ENCODE assay signal across 8 cellular contexts in the genomic region with DNA sequence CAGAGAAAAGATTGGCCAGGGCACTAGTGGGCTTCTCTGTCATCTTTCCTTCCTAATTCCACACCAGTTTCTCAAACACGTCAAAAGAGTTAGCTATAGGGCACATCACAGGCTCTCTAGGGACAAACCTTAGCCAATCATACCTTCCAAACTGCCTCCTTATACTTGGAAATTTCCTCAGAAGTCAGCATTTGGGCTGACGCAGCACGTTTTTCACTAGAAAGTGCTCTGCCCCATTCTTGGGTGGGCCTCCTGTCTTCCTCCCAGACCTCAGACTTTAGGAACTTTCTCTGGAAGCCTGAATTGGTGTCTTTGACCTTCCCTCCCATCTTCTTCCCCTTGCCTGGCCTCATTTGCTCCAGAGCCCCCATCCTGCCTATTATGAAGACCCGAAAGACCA. TPM values are rescaled to one million over a fixed set of nuclear protein-coding genes. Genes with fewer than 3 reads are reported as not detected.
DNase-seq lines count a peak whose midpoint lies in the region; ATAC-seq and TF ChIP-seq lines count a peak whose summit lies in the region.

No MANE protein-coding gene starts in this region.

- H3K27me3 Mint-ChIP-seq in activated CD4-positive, alpha-beta memory T cell treated with anti-CD3 and anti-CD28 coated beads for 36 hours = peaks cover 11% of the 10 kb centered on the region

- H3K27me3 ChIP-seq in gastroesophageal sphincter = peaks cover 14% of the 10 kb centered on the region
- H3K27me3 ChIP-seq in skeletal muscle satellite cell (ENCODE audit: control insufficient read depth, insufficient read depth, low read length) = no peaks in the 10 kb centered on the region

- peaks cover 0 to 8% of the 10 kb centered on the region in 2 experiments; a peak in 1 of 3 replicates for H3K36me3 ChIP-seq in HEK293 (ENCODE audit: control insufficient read depth in 2 of 2, insufficient read depth in 1 of 2, low read length in 2 of 2)
- H3K36me3 ChIP-seq in gastroesophageal sphincter = peaks cover 0 to 28% of the 10 kb centered on the region in 2 donors
- H3K36me3 ChIP-seq in skeletal muscle satellite cell (ENCODE audit: insufficient read depth, low read length) = peaks cover 30% of the 10 kb centered on the region

- peak overlapping the region; percentile 86 for H3K4me2 ChIP-seq in skeletal muscle satellite cell (ENCODE audit: low read length)

- DNase-seq in activated CD4-positive, alpha-beta memory T cell treated with anti-CD3 and anti-CD28 coated beads for 36 hours = no peak
- no peak for DNase-seq in NCI-H524 treated with DMSO at 0.1 percent for 48 hours (lab: John Stamatoyannopoulos, UW)

- H3K4me3 ChIP-seq in HEK293 (ENCODE audit: low read depth, low read length) = peak overlapping the region; percentile 53; the same call in 1 of the 2 replicates
- peak overlapping the region in 1 of 2 donors; percentile 57 for H3K4me3 ChIP-seq in gastroesophageal sphincter
- H3K4me3 ChIP-seq in skeletal muscle satellite cell (ENCODE audit: low read length) = peak overlapping the region; percentile 74

- H3K27ac ChIP-seq in HEK293 (ENCODE audit: extremely low read depth, low read depth, low read length) (peak overlapping the region; percentile 80), gastroesophageal sphincter (peak overlapping the region; percentile 47 to 96 (median 86))

- TF ChIP-seq CTCF in HEK293 (tag by site-specific recombination; IDR thresholded peaks at IDR 0.05) (no peak), gastroesophageal sphincter (IDR thresholded peaks at IDR 0.05) (no peak)

- ATAC-seq in gastroesophageal sphincter (no peak), GM19395 (IDR thresholded peaks at IDR 0.05; ENCODE audit: unreplicated experiment) (no peak), GM21786 (IDR thresholded peaks at IDR 0.05; ENCODE audit: unreplicated experiment) (no peak), HG03469 (IDR thresholded peaks at IDR 0.05; ENCODE audit: unreplicated experiment) (no peak)

- WGBS in gastroesophageal sphincter (ENCODE audit: low coverage in 1 of 2), 2 donors = 56 to 67% methylated on average over 1 to 4 of the region's 4 CpGs

- peak overlapping the region; percentile 96 for H3K4me3 Mint-ChIP-seq in activated CD4-positive, alpha-beta memory T cell treated with anti-CD3 and anti-CD28 coated beads for 36 hours

- no peaks in the 10 kb centered on the region for H3K9me3 ChIP-seq in HEK293 (ENCODE audit: control insufficient read depth, insufficient read depth, low read depth, low read length)
- H3K9me3 ChIP-seq in gastroesophageal sphincter = no peaks in the 10 kb centered on the region
- H3K9me3 ChIP-seq in skeletal muscle satellite cell (replicated peaks; ENCODE audit: low read length) = no peaks in the 10 kb centered on the region

- peak overlapping the region; percentile 89 for H3K27ac Mint-ChIP-seq in activated CD4-positive, alpha-beta memory T cell treated with anti-CD3 and anti-CD28 coated beads for 36 hours

- no peaks in the 10 kb centered on the region for H3K9me3 Mint-ChIP-seq in activated CD4-positive, alpha-beta memory T cell treated with anti-CD3 and anti-CD28 coated beads for 36 hours

- peaks cover 21% of the 10 kb centered on the region for H3K4me1 Mint-ChIP-seq in activated CD4-positive, alpha-beta memory T cell treated with anti-CD3 and anti-CD28 coated beads for 36 hours (ENCODE audit: low read depth)

- H3K9ac ChIP-seq in skeletal muscle satellite cell (ENCODE audit: low read depth, low read length) = peak overlapping the region; percentile 86

- no peak for TF ChIP-seq EP300 in gastroesophageal sphincter (IDR thresholded peaks at IDR 0.05)

- H3K4me1 ChIP-seq in HEK293 (ENCODE audit: control insufficient read depth, insufficient read depth, low read length) = peaks cover 5% of the 10 kb centered on the region; the same call in 1 of the 2 replicates
- peaks cover 0 to 30% (median 19%) of the 10 kb centered on the region in 3 donors for H3K4me1 ChIP-seq in gastroesophageal sphincter
- peaks cover 14% of the 10 kb centered on the region for H3K4me1 ChIP-seq in skeletal muscle satellite cell (ENCODE audit: control insufficient read depth, insufficient read depth, low read length)

- H3K36me3 Mint-ChIP-seq in activated CD4-positive, alpha-beta memory T cell treated with anti-CD3 and anti-CD28 coated beads for 36 hours = peaks cover 3% of the 10 kb centered on the region

- intact Hi-C loops in activated CD4-positive, alpha-beta memory T cell treated with anti-CD3 and anti-CD28 coated beads for 36 hours (cut with micrococcal nuclease) = loop anchor here (1.0 to 5.0 kb wide), 3 partner anchors 10 to 100 kb away; no protein-coding TSS in a partner anchor

- POLR2A ChIA-PET in HEK293 (lab: Yijun Ruan, JAX) = interaction anchor here (0.6 to 3.4 kb wide), 16 partner anchors 9 to 188 kb away, joined by 3 to 32 read pairs (median 5); a partner anchor contains a TSS
- POLR2A ChIA-PET in activated CD4-positive, alpha-beta memory T cell treated with anti-CD3 and anti-CD28 coated beads for 36 hours (lab: Charles Lee) = interaction anchor here (2.7 kb wide), 1 partner anchor 11 kb away, joined by 14 read pairs; a partner anchor contains a TSS

- CTCF ChIA-PET in HEK293 (lab: Yijun Ruan, JAX) = interaction anchor here (0.6 to 10.1 kb wide), 26 partner anchors 9 to 247 kb away, joined by 3 to 112 read pairs (median 7); a partner anchor contains a TSS
- CTCF ChIA-PET in activated CD4-positive, alpha-beta memory T cell treated with anti-CD3 and anti-CD28 coated beads for 36 hours (lab: Charles Lee) = interaction anchor here (0.8 to 28.4 kb wide), 19 partner anchors 9 to 560 kb away, joined by 3 to 559 read pairs (median 9); a partner anchor contains a TSS

- no peak for TF ChIP-seq POLR2A in gastroesophageal sphincter (IDR thresholded peaks at IDR 0.05)

TF ChIP-seq in HEK293, 187 proteins besides CTCF, POLR2A, EP300 and RAD21:
- TF ChIP-seq PRDM1 (tag by site-specific recombination; IDR thresholded peaks at IDR 0.05) (0 out of 2 replicates have a peak, but pooled peaks have one; percentile 14), YY2 (tag by site-specific recombination; IDR thresholded peaks at IDR 0.05) (no peak)
- TF ChIP-seq, protein P1, sequence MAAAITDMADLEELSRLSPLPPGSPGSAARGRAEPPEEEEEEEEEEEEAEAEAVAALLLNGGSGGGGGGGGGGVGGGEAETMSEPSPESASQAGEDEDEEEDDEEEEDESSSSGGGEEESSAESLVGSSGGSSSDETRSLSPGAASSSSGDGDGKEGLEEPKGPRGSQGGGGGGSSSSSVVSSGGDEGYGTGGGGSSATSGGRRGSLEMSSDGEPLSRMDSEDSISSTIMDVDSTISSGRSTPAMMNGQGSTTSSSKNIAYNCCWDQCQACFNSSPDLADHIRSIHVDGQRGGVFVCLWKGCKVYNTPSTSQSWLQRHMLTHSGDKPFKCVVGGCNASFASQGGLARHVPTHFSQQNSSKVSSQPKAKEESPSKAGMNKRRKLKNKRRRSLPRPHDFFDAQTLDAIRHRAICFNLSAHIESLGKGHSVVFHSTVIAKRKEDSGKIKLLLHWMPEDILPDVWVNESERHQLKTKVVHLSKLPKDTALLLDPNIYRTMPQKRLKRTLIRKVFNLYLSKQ (tag by site-specific recombination; IDR thresholded peaks at IDR 0.05; ENCODE audit: borderline replicate concordance) = no peak

RNA-seq across cellular contexts. Expression of a gene that starts 11.1 kb away (rescaled TPM):
- 10 to 100 TPM; 40.4 to 41.9 TPM for total RNA-seq in activated CD4-positive, alpha-beta memory T cell treated with anti-CD3 and anti-CD28 coated beads for 36 hours
- total RNA-seq in gastroesophageal sphincter = 10 to 100 TPM; 47.5 to 84.2 (median 66.0) TPM
- 83.4 and 87.8 TPM in 2 replicates for total RNA-seq in skeletal muscle satellite cell (2012; rRNA removed)

RNA-seq across cellular contexts. Expression of a gene that starts 11.2 kb away (rescaled TPM):
- under 1 TPM; 0.31 to 0.93 TPM for total RNA-seq in activated CD4-positive, alpha-beta memory T cell treated with anti-CD3 and anti-CD28 coated beads for 36 hours
- total RNA-seq in gastroesophageal sphincter = under 1 TPM in 3 of 4 donors, not detected in 1; 0.31 to 0.54 (median 0.39) TPM
- total RNA-seq in skeletal muscle satellite cell (2012; rRNA removed) = under 0.01 and 1.5 TPM in 2 replicates

RNA-seq across cellular contexts. Expression of a gene that starts 19.7 kb away (rescaled TPM):
- total RNA-seq in activated CD4-positive, alpha-beta memory T cell treated with anti-CD3 and anti-CD28 coated beads for 36 hours = 1 to 10 TPM in 1 of 2 experiments, under 1 TPM in 1; 0.58 to 1.3 TPM
- total RNA-seq in gastroesophageal sphincter = 10 to 100 TPM in 1 of 4 donors, 1 to 10 TPM in 2, under 1 TPM in 1; 0.45 to 12.5 (median 2.2) TPM
- 9.9 and 15.1 TPM in 2 replicates for total RNA-seq in skeletal muscle satellite cell (2012; rRNA removed)

RNA-seq across cellular contexts. Expression of a gene that starts 42.5 kb away (rescaled TPM):
- total RNA-seq in activated CD4-positive, alpha-beta memory T cell treated with anti-CD3 and anti-CD28 coated beads for 36 hours = 10 to 100 TPM; 12.0 to 12.5 TPM
- total RNA-seq in gastroesophageal sphincter = 100 to 1,000 TPM; 134 to 181 (median 141) TPM
- 79.1 and 103 TPM in 2 replicates for total RNA-seq in skeletal muscle satellite cell (2012; rRNA removed)

RNA-seq across cellular contexts. Expression of a gene that starts 54.8 kb away (rescaled TPM):
- 10 to 100 TPM; 12.8 to 14.0 TPM for total RNA-seq in activated CD4-positive, alpha-beta memory T cell treated with anti-CD3 and anti-CD28 coated beads for 36 hours
- total RNA-seq in gastroesophageal sphincter = 10 to 100 TPM in 1 of 4 donors, 1 to 10 TPM in 3; 8.3 to 10.8 (median 8.9) TPM
- 5.6 and 7.6 TPM in 2 replicates for total RNA-seq in skeletal muscle satellite cell (2012; rRNA removed)
